Comparison of ENCODE assay signal across 7 cellular contexts in the genomic region with DNA sequence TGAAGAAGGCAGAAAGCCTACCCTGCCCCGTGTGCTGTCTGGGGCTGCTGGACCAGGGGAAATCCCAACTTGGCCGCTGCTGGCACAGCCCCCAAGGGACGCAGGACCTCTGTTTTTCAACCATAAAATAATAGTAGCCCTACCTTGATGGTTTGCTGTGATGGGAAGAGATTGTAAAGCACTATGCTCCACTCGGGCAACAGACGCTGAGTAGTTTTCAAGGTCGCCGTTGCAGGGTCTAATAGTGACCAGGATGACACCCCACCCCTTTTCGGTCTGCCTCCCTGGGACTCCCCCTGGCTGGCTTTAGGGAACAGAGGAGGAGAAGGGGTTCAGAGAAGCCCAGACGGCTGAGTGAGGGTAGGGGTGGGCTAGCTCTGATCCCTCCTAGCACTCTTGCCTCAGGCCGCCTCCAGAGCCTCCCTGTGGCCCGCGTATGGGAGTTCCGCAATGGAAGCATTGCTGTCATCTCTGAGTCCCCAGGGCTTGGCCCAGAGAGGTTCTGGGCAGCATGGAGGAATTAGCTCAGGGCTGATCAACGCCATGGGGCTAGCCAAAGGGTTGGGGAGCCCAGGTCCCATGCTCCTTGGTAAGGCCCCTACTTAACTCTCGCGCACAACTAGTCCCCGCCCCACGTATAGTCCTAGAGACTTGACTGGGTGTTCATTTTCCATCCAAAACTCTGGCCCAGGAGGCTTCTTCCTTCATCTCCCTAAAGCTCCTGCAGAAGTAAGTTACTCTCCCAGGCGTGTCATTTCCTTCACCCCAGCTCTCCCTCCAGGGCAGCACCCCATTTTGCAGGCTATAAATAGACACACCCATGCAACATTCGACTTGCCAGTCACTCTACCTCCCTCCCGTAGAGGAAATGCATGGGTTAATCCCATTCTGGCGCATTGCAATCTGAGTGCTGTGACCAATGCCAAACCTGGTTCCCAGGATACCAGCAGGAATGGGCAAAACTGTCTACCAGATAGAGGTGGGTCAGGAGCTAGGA. TPM values are rescaled to one million over a fixed set of nuclear protein-coding genes. Genes with fewer than 3 reads are reported as not detected.
DNase-seq lines count a peak whose midpoint lies in the region; ATAC-seq and TF ChIP-seq lines count a peak whose summit lies in the region.

No MANE protein-coding gene starts in this region.

- no peak for TF ChIP-seq POLR2A in sigmoid colon (IDR thresholded peaks at IDR 0.05)

- no peaks in the 10 kb centered on the region for H3K27me3 ChIP-seq in sigmoid colon

- peaks cover 0 to 66% (median 60%) of the 10 kb centered on the region in 4 donors for H3K4me1 ChIP-seq in sigmoid colon

- intact Hi-C loops in sigmoid colon (cut with DNase I): loop anchor here (5.0 to 10.0 kb wide), 3 partner anchors 197 to 264 kb away; partner anchors contain the start of genes P4HA2 and SLC22A4

- 50 to 63% methylated on average over 22 of the region's 22 CpGs for WGBS in sigmoid colon, 2 donors

- ATAC-seq in GM19324 (IDR thresholded peaks at IDR 0.05; ENCODE audit: low FRiP score, unreplicated experiment): peak; percentile 21
- peak; percentile 21 for ATAC-seq in HG03135 (IDR thresholded peaks at IDR 0.05; ENCODE audit: unreplicated experiment)

- peaks cover 1 to 21% (median 7%) of the 10 kb centered on the region in 4 donors for H3K36me3 ChIP-seq in sigmoid colon

- H3K4me3 ChIP-seq in foreskin fibroblast (ENCODE audit: low read depth in 1 of 2, low read length in 2 of 2) (peak overlapping the region; percentile 53 to 91), sigmoid colon (peak overlapping the region in 3 of 4 donors; percentile 84 to 92 (median 87))

- no peaks in the 10 kb centered on the region for H3K9me3 ChIP-seq in sigmoid colon

- peak; percentile 77 for DNase-seq in activated CD8-positive, alpha-beta memory T cell treated with anti-CD3 and anti-CD28 coated beads for 24 hours
- no peak for DNase-seq in foreskin fibroblast
- peak; percentile 72 for DNase-seq in sigmoid colon
- no peak for DNase-seq in NCI-H748 (lab: John Stamatoyannopoulos, UW; ENCODE audit: unreplicated experiment)
- no peak for DNase-seq in NCI-H2107 treated with DMSO at 0.1 percent for 48 hours (lab: John Stamatoyannopoulos, UW; ENCODE audit: unreplicated experiment)

- H3K27ac ChIP-seq in sigmoid colon: peak overlapping the region; percentile 98 to 100 (median 98)

- TF ChIP-seq CTCF in foreskin fibroblast (IDR thresholded peaks at IDR 0.05; ENCODE audit: low read depth, low read length): no peak
- no peak for TF ChIP-seq CTCF in sigmoid colon (IDR thresholded peaks at IDR 0.05)

- no peak for TF ChIP-seq EP300 in sigmoid colon (IDR thresholded peaks at IDR 0.05)

RNA-seq across cellular contexts. Expression of gene IRF1, which starts 1.1 kb away (rescaled TPM):
- total RNA-seq in sigmoid colon: 100 to 1,000 TPM in 1 of 4 donors, 10 to 100 TPM in 3; 15.3 to 124 (median 22.7) TPM
- polyA plus RNA-seq in sigmoid colon: 100 to 1,000 TPM in 1 of 3 donors, 10 to 100 TPM in 2; 37.2 to 169 (median 70.5) TPM

RNA-seq across cellular contexts. Expression of gene IL5, which starts 51.7 kb away (rescaled TPM):
- not detected for total RNA-seq in sigmoid colon
- not detected for polyA plus RNA-seq in sigmoid colon

Comparison
In these comparisons a context has a peak if more than half of its experiments do, and no peak if none do; other contexts are left out.
1. DNase-seq: peak in activated CD8-positive, alpha-beta memory T cell treated with anti-CD3 and anti-CD28 coated beads for 24 hours (single experiment) and sigmoid colon (single experiment); none in foreskin fibroblast (0 of 2), NCI-H748 (single experiment) and NCI-H2107 treated with DMSO at 0.1 percent for 48 hours (single experiment).